ENCODE assay signal across 15 cellular contexts in the genomic region with DNA sequence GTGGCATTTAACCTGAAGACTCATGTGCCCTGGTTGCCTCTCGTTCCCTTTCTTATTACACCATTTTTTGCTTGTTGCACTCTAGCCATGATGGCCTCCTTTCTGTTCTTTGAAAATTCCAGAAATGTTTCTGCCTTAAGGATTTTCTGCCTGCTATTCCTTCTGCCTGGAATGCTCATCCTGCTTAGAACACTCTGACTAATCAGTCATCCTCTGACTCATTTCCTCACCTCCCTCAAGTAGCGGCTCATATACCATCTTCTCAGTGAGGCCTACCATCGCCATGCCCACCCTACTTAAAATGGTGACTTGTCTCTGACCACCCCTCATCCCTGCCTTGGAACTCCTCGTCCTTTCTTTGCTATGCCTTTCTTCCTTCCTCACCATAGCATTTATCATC.
DNase-seq lines count a peak whose midpoint lies in the region; ATAC-seq, FAIRE-seq and TF ChIP-seq lines count a peak whose summit lies in the region.
"Had no signal": no experiment of that assay in that cellular context is flagged by ENCODE, and none has a peak within 500 bp of the region (broad histone marks: within the 10 kb centered on the region; RNA-seq: fewer than 3 reads in every experiment).

No MANE protein-coding gene starts in this region.

- H3K27ac ChIP-seq in keratinocyte (ENCODE audit: control insufficient read depth, insufficient read depth, low read length) (no peak overlapping the region), gastroesophageal sphincter (no peak overlapping the region)
- H3K27ac ChIP-seq: C4-2B, lower lobe of right lung, tibial artery had no signal

- H3K4me2 ChIP-seq in keratinocyte (ENCODE audit: control insufficient read depth, extremely low read depth, insufficient read depth, low read depth, low read length): peak overlapping the region; percentile 11

- no peaks in the 10 kb centered on the region for H3K36me3 Mint-ChIP-seq in activated naive CD4-positive, alpha-beta T cell treated with anti-CD3 and anti-CD28 coated beads, Interleukin-2, amount 10 ng/mL, durations not matched to agents 7 days and 5 days

- no peaks in the 10 kb centered on the region for H4K20me1 ChIP-seq in keratinocyte (ENCODE audit: control insufficient read depth, extremely low read depth, insufficient read depth, low read length)

- dilution Hi-C loops in keratinocyte (cut with MboI; ENCODE audit: extremely low pct_ligation_motif_present, low sequenced_read_pairs): no loop called here

- H3K4me1 Mint-ChIP-seq in activated naive CD4-positive, alpha-beta T cell treated with anti-CD3 and anti-CD28 coated beads, Interleukin-2, amount 10 ng/mL, durations not matched to agents 7 days and 5 days: no peaks in the 10 kb centered on the region

- no peak overlapping the region for H3K4me3 Mint-ChIP-seq in activated naive CD4-positive, alpha-beta T cell treated with anti-CD3 and anti-CD28 coated beads, Interleukin-2, amount 10 ng/mL, durations not matched to agents 7 days and 5 days
- H3K4me3 Mint-ChIP-seq: activated T-cell treated with anti-CD3 and anti-CD28 coated beads, Interleukin-2, amount 50 U/mL, for 72 hours had no signal

- no peaks in the 10 kb centered on the region for H3K79me2 ChIP-seq in keratinocyte (ENCODE audit: control insufficient read depth, insufficient read depth, low read length)

- H3K27me3 Mint-ChIP-seq in activated naive CD4-positive, alpha-beta T cell treated with anti-CD3 and anti-CD28 coated beads, Interleukin-2, amount 10 ng/mL, durations not matched to agents 7 days and 5 days: peaks cover 3% of the 10 kb centered on the region

- TF ChIP-seq CTCF in cardiac fibroblast (IDR thresholded peaks at IDR 0.05; ENCODE audit: low read depth, low read length) (no peak), keratinocyte (optimal IDR thresholded peaks at IDR 0.05 in 1 of 3, IDR thresholded peaks at IDR 0.05 in 1 of 3, conservative IDR thresholded peaks at IDR 0.05 in 1 of 3; ENCODE audit: extremely low read depth in 1 of 3, insufficient read depth in 2 of 3, low read length in 3 of 3) (no peak), gastroesophageal sphincter (IDR thresholded peaks at IDR 0.05) (no peak)

- no peaks in the 10 kb centered on the region for H3K9me3 Mint-ChIP-seq in activated naive CD4-positive, alpha-beta T cell treated with anti-CD3 and anti-CD28 coated beads, Interleukin-2, amount 10 ng/mL, durations not matched to agents 7 days and 5 days

- no peak overlapping the region for H3K9ac ChIP-seq in keratinocyte (ENCODE audit: control insufficient read depth, extremely low read depth, insufficient read depth, low read length)

- H3K9me3 ChIP-seq in keratinocyte (ENCODE audit: control insufficient read depth, low read depth, low read length) (peaks cover 6% of the 10 kb centered on the region), gastroesophageal sphincter (no peaks in the 10 kb centered on the region)
- H3K9me3 ChIP-seq: lower lobe of right lung, tibial artery had no signal

- DNase-seq in AG08395 (ENCODE audit: low spot score) (peak; percentile 70), HTR-8/SVneo (ENCODE audit: insufficient read length, low spot score) (peak; percentile 47), cardiac fibroblast (ENCODE audit: low read depth in 2 of 2) (peak; percentile 58 to 70), keratinocyte (ENCODE audit: low read depth, low spot score) (peak; percentile 21)
- DNase-seq in activated CD8-positive, alpha-beta memory T cell treated with anti-CD3 and anti-CD28 coated beads, Interleukin-2, amount 50 U/mL, for 48 hours: no peak
- no peak for DNase-seq in activated naive CD4-positive, alpha-beta T cell treated with anti-CD3 and anti-CD28 coated beads, Interleukin-2, amount 10 ng/mL, durations not matched to agents 7 days and 5 days
- DNase-seq: activated CD4-positive, CD25-positive, alpha-beta regulatory T cell; activated T-cell treated with anti-CD3 and anti-CD28 coated beads, Interleukin-2, amount 50 U/mL, for 72 hours; lower lobe of right lung; SHP77 treated with DMSO at 0.1 percent for 48 hours; tibial artery had no signal

- FAIRE-seq in HTR-8/SVneo (lab: Jason Lieb, UNC): peak; percentile 70
- peak; percentile 94 for FAIRE-seq in keratinocyte (lab: Jason Lieb, UNC)
- FAIRE-seq: frontal cortex had no signal

- TF ChIP-seq EP300 in gastroesophageal sphincter (IDR thresholded peaks at IDR 0.05): no peak

- no peaks in the 10 kb centered on the region for H3K9me1 ChIP-seq in keratinocyte (ENCODE audit: control insufficient read depth, extremely low read depth, insufficient read depth, low read length)

- no peak overlapping the region for H3K27ac Mint-ChIP-seq in activated naive CD4-positive, alpha-beta T cell treated with anti-CD3 and anti-CD28 coated beads, Interleukin-2, amount 10 ng/mL, durations not matched to agents 7 days and 5 days
- H3K27ac Mint-ChIP-seq: activated T-cell treated with anti-CD3 and anti-CD28 coated beads, Interleukin-2, amount 50 U/mL, for 72 hours had no signal

- TF ChIP-seq POLR2A in gastroesophageal sphincter (IDR thresholded peaks at IDR 0.05): no peak

- 66 to 80% methylated on average over 3 to 4 of the region's 4 CpGs for WGBS in gastroesophageal sphincter (ENCODE audit: low coverage in 1 of 2), 2 donors

- H3K27me3 ChIP-seq in keratinocyte (ENCODE audit: control insufficient read depth, extremely low read depth, insufficient read depth, low read length) (no peaks in the 10 kb centered on the region), gastroesophageal sphincter (peaks cover 5% of the 10 kb centered on the region)

- ATAC-seq in GM21576 (IDR thresholded peaks at IDR 0.05; ENCODE audit: unreplicated experiment): no peak
- ATAC-seq in gastroesophageal sphincter: no peak
- ATAC-seq: activated T-cell treated with anti-CD3 and anti-CD28 coated beads, Interleukin-2, amount 50 U/mL, for 72 hours; lower lobe of right lung had no signal

- CTCF ChIA-PET in activated naive CD4-positive, alpha-beta T cell treated with anti-CD3 and anti-CD28 coated beads, Interleukin-2, amount 10 ng/mL, durations not matched to agents 7 days and 5 days (lab: Charles Lee): no interaction called here

- H3K4me3 ChIP-seq in cardiac fibroblast (replicated peaks in 1 of 2; ENCODE audit: low read depth in 2 of 2, low read length in 2 of 2) (no peak overlapping the region), keratinocyte (ENCODE audit: control insufficient read depth in 2 of 3, extremely low read depth in 1 of 3, insufficient read depth in 2 of 3, low read depth in 1 of 3, low read length in 3 of 3) (no peak overlapping the region), gastroesophageal sphincter (no peak overlapping the region)
- H3K4me3 ChIP-seq: lower lobe of right lung, tibial artery had no signal

- H3K4me1 ChIP-seq in keratinocyte (ENCODE audit: control insufficient read depth, extremely low read depth, insufficient read depth, low read length): peaks cover 44% of the 10 kb centered on the region
- no peaks in the 10 kb centered on the region for H3K4me1 ChIP-seq in gastroesophageal sphincter
- H3K4me1 ChIP-seq: lower lobe of right lung, tibial artery had no signal

- peak overlapping the region; percentile 76 for H2AFZ ChIP-seq in keratinocyte (ENCODE audit: control insufficient read depth, low read length)

- no peaks in the 10 kb centered on the region for H3K36me3 ChIP-seq in keratinocyte (ENCODE audit: control insufficient read depth in 2 of 2, extremely low read depth in 1 of 2, insufficient read depth in 2 of 2, low read length in 2 of 2)
- no peaks in the 10 kb centered on the region for H3K36me3 ChIP-seq in gastroesophageal sphincter
- H3K36me3 ChIP-seq: lower lobe of right lung, tibial artery had no signal

Comparison
In these comparisons a context has a peak if more than half of its experiments do, and no peak if none do; other contexts are left out.
1. DNase-seq: peak in AG08395 (single experiment), HTR-8/SVneo (single experiment), cardiac fibroblast (2 of 2) and keratinocyte (single experiment); none in activated CD8-positive, alpha-beta memory T cell treated with anti-CD3 and anti-CD28 coated beads, Interleukin-2, amount 50 U/mL, for 48 hours (single experiment) and activated naive CD4-positive, alpha-beta T cell treated with anti-CD3 and anti-CD28 coated beads, Interleukin-2, amount 10 ng/mL, durations not matched to agents 7 days and 5 days (single experiment).